Comparison of ENCODE assay signal across 29 cellular contexts in the genomic region with DNA sequence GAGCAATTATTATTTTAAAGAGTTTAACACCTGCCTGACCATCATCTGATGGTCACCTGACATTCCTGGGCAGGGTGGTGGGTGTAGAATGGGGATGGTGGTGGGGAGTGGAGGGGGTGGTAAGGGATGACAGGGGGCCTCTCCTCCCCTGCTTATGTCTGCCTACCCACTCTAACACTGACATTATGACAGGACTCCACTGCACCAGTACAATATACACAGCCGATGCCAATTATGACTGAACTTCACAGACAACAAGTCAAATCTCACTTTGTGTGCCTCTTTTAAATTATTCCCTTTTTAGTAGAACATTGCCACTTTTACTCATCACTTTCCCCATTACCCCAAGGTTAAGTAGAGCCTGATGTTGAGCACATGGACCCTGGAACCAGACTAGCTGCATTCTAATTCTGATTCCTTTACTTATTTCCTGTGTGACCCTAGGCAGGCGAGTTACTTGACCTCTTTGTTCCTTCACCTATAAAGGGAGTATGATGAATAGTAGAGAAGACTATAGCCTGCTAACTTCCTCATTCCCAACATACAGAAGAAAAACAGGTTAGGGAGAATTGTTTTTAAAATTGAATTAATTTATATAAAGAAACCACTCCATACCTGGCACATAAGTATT.
DNase-seq lines count a peak whose midpoint lies in the region; ATAC-seq, FAIRE-seq and TF ChIP-seq lines count a peak whose summit lies in the region.
"Had no signal": no experiment of that assay in that cellular context is flagged by ENCODE, and none has a peak within 500 bp of the region (broad histone marks: within the 10 kb centered on the region; RNA-seq: fewer than 3 reads in every experiment).

No MANE protein-coding gene starts in this region.

- H3K27ac ChIP-seq in OCI-LY3 (ENCODE audit: low read length): no peak overlapping the region
- H3K27ac ChIP-seq: 22Rv1, C4-2B, GM23248 had no signal

- H3K9me3 ChIP-seq in OCI-LY3 (ENCODE audit: insufficient read depth, low read length): no peaks in the 10 kb centered on the region
- H3K9me3 ChIP-seq: Caco-2, HAP-1, SK-N-SH had no signal

- peaks cover 6% of the 10 kb centered on the region for H3K27me3 Mint-ChIP-seq in activated T-cell treated with anti-CD3 and anti-CD28 coated beads, Interleukin-2, amount 50 U/mL, for 72 hours (ENCODE audit: low read depth)

- H3K4me1 ChIP-seq in OCI-LY3 (ENCODE audit: low read length): peaks cover 19% of the 10 kb centered on the region
- H3K4me1 ChIP-seq: Caco-2, HAP-1 had no signal

- TF ChIP-seq CTCF in OCI-LY3 (IDR thresholded peaks at IDR 0.05; ENCODE audit: low read depth, low read length): no peak

- no peaks in the 10 kb centered on the region for H3K4me1 Mint-ChIP-seq in activated T-cell treated with anti-CD3 and anti-CD28 coated beads, Interleukin-2, amount 50 U/mL, for 72 hours (ENCODE audit: low read depth)
- H3K4me1 Mint-ChIP-seq: B cell had no signal

- no peaks in the 10 kb centered on the region for H3K36me3 ChIP-seq in OCI-LY3 (replicated peaks; ENCODE audit: low read depth, low read length)
- H3K36me3 ChIP-seq: HAP-1 had no signal

- no peak overlapping the region for H3K4me3 Mint-ChIP-seq in activated T-cell treated with anti-CD3 and anti-CD28 coated beads, Interleukin-2, amount 50 U/mL, for 72 hours
- H3K4me3 Mint-ChIP-seq: B cell; CD8-positive, alpha-beta T cell had no signal

- H3K9ac ChIP-seq in OCI-LY3 (ENCODE audit: low read length): no peak overlapping the region
- H3K9ac ChIP-seq: GM23248, SK-N-SH had no signal

- H3K79me2 ChIP-seq in OCI-LY3 (ENCODE audit: low read length): no peaks in the 10 kb centered on the region

- no peaks in the 10 kb centered on the region for H3K27me3 ChIP-seq in OCI-LY3 (ENCODE audit: low read depth, low read length)

- H3K4me3 ChIP-seq in OCI-LY3 (ENCODE audit: low read length): no peak overlapping the region
- H3K4me3 ChIP-seq: GM23248, HAP-1, K562 had no signal

- FAIRE-seq in H54 (lab: Jason Lieb, UNC): no peak
- FAIRE-seq: G401.6, GM12892, GM19239, K562 had no signal

- H2AFZ ChIP-seq in OCI-LY3 (ENCODE audit: low read depth, low read length): no peak overlapping the region
- H2AFZ ChIP-seq: GM23248 had no signal

- DNase-seq in activated T-cell treated with anti-CD3 and anti-CD28 coated beads, Interleukin-2, amount 50 U/mL, for 72 hours: no peak
- no peak for DNase-seq in activated T-cell treated with anti-CD3 and anti-CD28 coated beads, Interleukin-2, amount 50 U/mL, for 48 hours
- DNase-seq in H54 (ENCODE audit: insufficient read length, low spot score): no peak
- DNase-seq: Caco-2; CD8-positive, alpha-beta T cell; GM23248; Kasumi-1; NCI-H1105 treated with DMSO at 0.1 percent for 48 hours; NCI-H146; NCI-H1930; NCI-H2107; NCI-H446; NCI-H524 treated with DMSO at 0.1 percent for 48 hours; NCI-H774; PC-3; SK-N-SH; SW 1271 had no signal

- no peak overlapping the region for H3K27ac Mint-ChIP-seq in activated T-cell treated with anti-CD3 and anti-CD28 coated beads, Interleukin-2, amount 50 U/mL, for 72 hours
- H3K27ac Mint-ChIP-seq: B cell; CD8-positive, alpha-beta T cell had no signal

- no peak for TF ChIP-seq POLR2A in H54 (IDR thresholded peaks at IDR 0.05; ENCODE audit: low read depth, low read length)

- no peaks in the 10 kb centered on the region for H3K36me3 Mint-ChIP-seq in activated T-cell treated with anti-CD3 and anti-CD28 coated beads, Interleukin-2, amount 50 U/mL, for 72 hours (ENCODE audit: insufficient read depth in 2 of 2)
- H3K36me3 Mint-ChIP-seq: CD8-positive, alpha-beta T cell had no signal

- H3K4me2 ChIP-seq in OCI-LY3 (ENCODE audit: low read length): peak overlapping the region; percentile 5
- H3K4me2 ChIP-seq: SK-N-SH had no signal

- no peaks in the 10 kb centered on the region for H3K9me3 Mint-ChIP-seq in activated T-cell treated with anti-CD3 and anti-CD28 coated beads, Interleukin-2, amount 50 U/mL, for 72 hours
- H3K9me3 Mint-ChIP-seq: CD8-positive, alpha-beta T cell had no signal

- peak; percentile 52 to 80 for ATAC-seq in activated T-cell treated with anti-CD3 and anti-CD28 coated beads, Interleukin-2, amount 50 U/mL, for 72 hours (replicated peaks in 1 of 2)
- peak; percentile 83 for ATAC-seq in esophagus mucosa
- no peak for ATAC-seq in GM21447 (IDR thresholded peaks at IDR 0.05; ENCODE audit: unreplicated experiment)
- no peak for ATAC-seq in GM19395 (IDR thresholded peaks at IDR 0.05; ENCODE audit: unreplicated experiment)
- ATAC-seq: CD8-positive, alpha-beta T cell; K562; PC-3 had no signal

- no peaks in the 10 kb centered on the region for H4K20me1 ChIP-seq in OCI-LY3 (ENCODE audit: insufficient read depth, low read length)

Comparison
In these comparisons a context has a peak if more than half of its experiments do, and no peak if none do; other contexts are left out.
1. ATAC-seq: peak in activated T-cell treated with anti-CD3 and anti-CD28 coated beads, Interleukin-2, amount 50 U/mL, for 72 hours (2 of 2) and esophagus mucosa (single experiment); none in GM21447 (single experiment) and GM19395 (single experiment).